8 cellular contexts compared by ENCODE assay signal in genomic region chr1:167455786-167456446, GRCh38.
A peak's percentile ranks its signal among the peaks of the same experiment; 100 is the strongest.
DNase-seq lines count a peak whose midpoint lies in the region; ATAC-seq and TF ChIP-seq lines count a peak whose summit lies in the region.

No MANE protein-coding gene starts in this region.

- H3K4me3 ChIP-seq in liver (ENCODE audit: low read depth in 1 of 3, low read length in 3 of 3) = peak overlapping the region; percentile 67 to 88 (median 71)

- no peaks in the 10 kb centered on the region for H3K27me3 Mint-ChIP-seq in stimulated activated naive CD8-positive, alpha-beta T cell treated with anti-CD3 and anti-CD28 coated beads, Interleukin-15, amount 100 ng/mL, for 72 hours

- peak; percentile 33 for ATAC-seq in HG02588 (IDR thresholded peaks at IDR 0.05; ENCODE audit: unreplicated experiment)
- ATAC-seq in stimulated activated naive CD8-positive, alpha-beta T cell treated with anti-CD3 and anti-CD28 coated beads, Interleukin-15, amount 100 ng/mL, for 72 hours = peak; percentile 79

- no peaks in the 10 kb centered on the region for H3K27me3 ChIP-seq in liver (ENCODE audit: control insufficient read depth in 4 of 4, insufficient read depth in 4 of 4, low read length in 3 of 4)

- TF ChIP-seq CTCF in liver (IDR thresholded peaks at IDR 0.05; ENCODE audit: low read depth, low read length, missing input control) = no peak

- H3K9me3 ChIP-seq in liver (ENCODE audit: control insufficient read depth in 4 of 4, low read length in 3 of 4) = no peaks in the 10 kb centered on the region

- H3K4me3 Mint-ChIP-seq in stimulated activated naive CD8-positive, alpha-beta T cell treated with anti-CD3 and anti-CD28 coated beads, Interleukin-15, amount 100 ng/mL, for 72 hours = peak overlapping the region; percentile 82 to 85

- H3K27ac ChIP-seq in cingulate gyrus (ENCODE audit: low read depth, low read length) = peak overlapping the region; percentile 1
- peak overlapping the region; percentile 57 to 59 for H3K27ac ChIP-seq in liver (ENCODE audit: low read depth in 1 of 2, low read length in 2 of 2)

- peak overlapping the region; percentile 83 to 96 for H3K27ac Mint-ChIP-seq in stimulated activated naive CD8-positive, alpha-beta T cell treated with anti-CD3 and anti-CD28 coated beads, Interleukin-15, amount 100 ng/mL, for 72 hours

- DNase-seq in NCI-H748 (lab: John Stamatoyannopoulos, UW; ENCODE audit: unreplicated experiment) (peak; percentile 47), NCI-H748 treated with DMSO at 0.1 percent for 48 hours (lab: John Stamatoyannopoulos, UW) (no peak), RPMI8226 (peak; percentile 49), activated gamma-delta T cell treated with Interleukin-2 at 50 U/mL for 16 hours (no peak)
- DNase-seq in stimulated activated naive CD8-positive, alpha-beta T cell treated with anti-CD3 and anti-CD28 coated beads, Interleukin-15, amount 100 ng/mL, for 72 hours = peak in 1 of 2 donors; percentile 82

- peaks cover 0 to 10% (median 5%) of the 10 kb centered on the region in 4 donors for H3K4me1 ChIP-seq in liver (ENCODE audit: control insufficient read depth in 4 of 4, insufficient read depth in 4 of 4, low read length in 3 of 4)

- no peaks in the 10 kb centered on the region for H3K36me3 ChIP-seq in liver (ENCODE audit: control insufficient read depth in 4 of 4, insufficient read depth in 3 of 4, low read depth in 1 of 4, low read length in 3 of 4)

- H3K4me1 Mint-ChIP-seq in stimulated activated naive CD8-positive, alpha-beta T cell treated with anti-CD3 and anti-CD28 coated beads, Interleukin-15, amount 100 ng/mL, for 72 hours = peaks cover 65% of the 10 kb centered on the region

- TF ChIP-seq RAD21 in liver (IDR thresholded peaks at IDR 0.05) = no peak

- peak overlapping the region; percentile 48 to 85 for H3K9ac ChIP-seq in liver (ENCODE audit: low read depth in 1 of 2, low read length in 2 of 2)

- WGBS in liver = 3% methylated on average over 23 of the region's 23 CpGs

- no peaks in the 10 kb centered on the region for H3K9me3 Mint-ChIP-seq in stimulated activated naive CD8-positive, alpha-beta T cell treated with anti-CD3 and anti-CD28 coated beads, Interleukin-15, amount 100 ng/mL, for 72 hours

TF ChIP-seq in liver, 16 proteins besides CTCF, POLR2A, EP300 and RAD21:
- TF ChIP-seq EGR1 (IDR thresholded peaks at IDR 0.05; ENCODE audit: low read depth in 2 of 2) (no peak), HNF4G (IDR thresholded peaks at IDR 0.05) (no peak), FOXA1 (IDR thresholded peaks at IDR 0.05) (no peak), JUND (IDR thresholded peaks at IDR 0.05) (no peak), TAF1 (conservative IDR thresholded peaks at IDR 0.05) (no peak)
- TF ChIP-seq, protein P1, sequence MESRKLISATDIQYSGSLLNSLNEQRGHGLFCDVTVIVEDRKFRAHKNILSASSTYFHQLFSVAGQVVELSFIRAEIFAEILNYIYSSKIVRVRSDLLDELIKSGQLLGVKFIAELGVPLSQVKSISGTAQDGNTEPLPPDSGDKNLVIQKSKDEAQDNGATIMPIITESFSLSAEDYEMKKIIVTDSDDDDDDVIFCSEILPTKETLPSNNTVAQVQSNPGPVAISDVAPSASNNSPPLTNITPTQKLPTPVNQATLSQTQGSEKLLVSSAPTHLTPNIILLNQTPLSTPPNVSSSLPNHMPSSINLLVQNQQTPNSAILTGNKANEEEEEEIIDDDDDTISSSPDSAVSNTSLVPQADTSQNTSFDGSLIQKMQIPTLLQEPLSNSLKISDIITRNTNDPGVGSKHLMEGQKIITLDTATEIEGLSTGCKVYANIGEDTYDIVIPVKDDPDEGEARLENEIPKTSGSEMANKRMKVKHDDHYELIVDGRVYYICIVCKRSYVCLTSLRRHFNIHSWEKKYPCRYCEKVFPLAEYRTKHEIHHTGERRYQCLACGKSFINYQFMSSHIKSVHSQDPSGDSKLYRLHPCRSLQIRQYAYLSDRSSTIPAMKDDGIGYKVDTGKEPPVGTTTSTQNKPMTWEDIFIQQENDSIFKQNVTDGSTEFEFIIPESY (IDR thresholded peaks at IDR 0.05) = no peak

Comparison
In these comparisons a context has a peak if more than half of its experiments do, and no peak if none do; other contexts are left out.
1. DNase-seq: peak in NCI-H748 (single experiment) and RPMI8226 (single experiment); none in NCI-H748 treated with DMSO at 0.1 percent for 48 hours (single experiment) and activated gamma-delta T cell treated with Interleukin-2 at 50 U/mL for 16 hours (single experiment).